In the genomic region with DNA sequence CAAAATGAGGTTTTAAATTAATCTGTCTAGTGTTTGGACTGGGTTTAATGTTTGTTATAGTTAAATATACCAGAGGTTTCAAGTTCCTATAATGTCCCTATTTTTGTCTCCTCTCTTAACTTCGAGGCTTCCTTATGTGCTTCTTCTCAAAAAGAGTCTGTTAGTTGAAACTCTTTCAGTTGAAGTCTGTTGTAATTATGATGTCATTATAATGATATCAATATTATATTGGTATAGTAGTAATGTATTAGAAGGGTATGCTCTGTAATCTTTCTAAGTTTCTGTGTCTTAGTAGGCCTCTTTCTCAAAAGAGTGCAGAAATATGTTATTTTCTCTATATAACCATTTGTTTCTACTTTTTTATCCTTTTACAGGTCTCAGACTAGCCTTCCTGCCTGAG, we compare ENCODE assay signal across 34 cellular contexts.
"Had no signal": no experiment of that assay in that cellular context is flagged by ENCODE, and none has a peak within 500 bp of the region (broad histone marks: within the 10 kb centered on the region; RNA-seq: fewer than 3 reads in every experiment).

No MANE protein-coding gene starts in this region.

- DNase-seq: Kasumi-1, MG63, MM.1S, MV-4-11, NCI-H1048, NCI-H1092, NCI-H1092 treated with DMSO at 0.1 percent for 48 hours, NCI-H1105, NCI-H1105 treated with DMSO at 0.1 percent for 48 hours, NCI-H1417, NCI-H1417 treated with DMSO at 0.1 percent for 48 hours, NCI-H1436, NCI-H1436 treated with DMSO at 0.1 percent for 48 hours, NCI-H146, NCI-H1694, NCI-H1694 treated with DMSO at 0.1 percent for 48 hours, NCI-H187, NCI-H187 treated with DMSO at 0.1 percent for 48 hours, NCI-H1930, NCI-H2029, NCI-H2029 treated with DMSO at 0.1 percent for 48 hours, NCI-H2081, NCI-H2081 treated with DMSO at 0.1 percent for 48 hours, NCI-H2107, NCI-H2171, NCI-H2171 treated with DMSO at 0.1 percent for 48 hours, NCI-H2227 treated with DMSO at 0.1 percent for 48 hours, NCI-H226, NCI-H345, NCI-H446 treated with DMSO at 0.1 percent for 48 hours, NCI-H510A, NCI-H510A treated with DMSO at 0.1 percent for 48 hours, NCI-H524, NCI-H524 treated with DMSO at 0.1 percent for 48 hours had no signal

- H3K36me3 ChIP-seq: MG63 had no signal

- H3K9me3 ChIP-seq: MG63 had no signal

- H3K4me3 ChIP-seq: MG63 had no signal

- H3K27me3 ChIP-seq: MG63 had no signal
